In the genomic region with DNA sequence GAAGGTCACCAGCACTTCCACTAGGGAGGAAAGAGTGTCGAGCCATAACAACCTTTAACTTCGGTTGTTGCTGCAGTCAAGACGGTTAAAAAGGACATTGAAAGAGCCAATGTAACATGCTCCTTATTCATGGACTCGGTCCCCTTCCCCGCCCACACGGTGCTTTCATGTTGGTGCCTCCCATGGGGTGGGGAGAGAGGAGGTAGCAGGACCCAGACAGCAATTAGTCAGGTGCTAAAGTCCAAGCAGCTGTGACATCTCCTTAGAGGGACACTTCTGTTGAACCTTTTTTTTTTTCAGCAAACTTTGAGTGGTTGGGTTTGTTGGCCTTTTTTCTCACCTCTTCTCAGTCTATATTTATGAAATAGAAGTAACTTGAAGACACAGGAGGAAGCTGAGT, we compare ENCODE assay signal across 24 cellular contexts.
"Had no signal": no experiment of that assay in that cellular context is flagged by ENCODE, and none has a peak within 500 bp of the region (broad histone marks: within the 10 kb centered on the region; RNA-seq: fewer than 3 reads in every experiment).

No MANE protein-coding gene starts in this region.

- DNase-seq: cortex of kidney; effector memory CD8-positive, alpha-beta T cell; erythroblast; natural killer cell; occipital lobe; ovary; posterior cingulate gyrus; psoas muscle; right cardiac atrium; sigmoid colon; spleen; stimulated activated CD4-positive, alpha-beta T cell treated with anti-CD3 and anti-CD28 coated beads, Interleukin-4, amount 100 ng/mL, for 4 hours; stimulated activated naive CD8-positive, alpha-beta T cell treated with anti-CD3 and anti-CD28 coated beads, Interleukin-15, Interleukin-2, amounts not matched to agents 100 U/mL and 50 U/mL, for 24 hours; substantia nigra; testis; tibial artery had no signal

- ATAC-seq: effector memory CD8-positive, alpha-beta T cell; left lobe of liver; natural killer cell; psoas muscle; right cardiac atrium; stimulated activated naive CD8-positive, alpha-beta T cell treated with anti-CD3 and anti-CD28 coated beads, Interleukin-15, Interleukin-2, amounts not matched to agents 100 U/mL and 50 U/mL, for 24 hours had no signal

- H3K36me3 ChIP-seq: ovary, sigmoid colon, spleen, tibial artery had no signal

- H3K27ac ChIP-seq: ovary, psoas muscle, sigmoid colon, spleen, testis, tibial artery had no signal

- H3K4me3 ChIP-seq: lung, ovary, psoas muscle, sigmoid colon, spleen, testis, tibial artery had no signal

- H3K9me3 ChIP-seq: ovary, psoas muscle, sigmoid colon, testis had no signal

- H3K9me3 Mint-ChIP-seq: effector memory CD8-positive, alpha-beta T cell; stimulated activated memory B cell treated with anti-CD40 and anti-IgM and Interleukin-4, amounts not matched to agents 10 μg/mL and 1 μg/mL and 100 μg/mL, for 72 hours had no signal

- FAIRE-seq: endometrium, frontal cortex, keratinocyte had no signal

- H3K4me1 Mint-ChIP-seq: natural killer cell; stimulated activated memory B cell treated with anti-CD40 and anti-IgM and Interleukin-4, amounts not matched to agents 10 μg/mL and 1 μg/mL and 100 μg/mL, for 72 hours had no signal

- H3K27ac Mint-ChIP-seq: effector memory CD8-positive, alpha-beta T cell; memory B cell; natural killer cell; stimulated activated memory B cell treated with anti-CD40 and anti-IgM and Interleukin-4, amounts not matched to agents 10 μg/mL and 1 μg/mL and 100 μg/mL, for 72 hours; type B pancreatic cell had no signal

- H3K36me3 Mint-ChIP-seq: memory B cell; natural killer cell; stimulated activated memory B cell treated with anti-CD40 and anti-IgM and Interleukin-4, amounts not matched to agents 10 μg/mL and 1 μg/mL and 100 μg/mL, for 72 hours; type B pancreatic cell had no signal

- H3K27me3 ChIP-seq: ovary, sigmoid colon, testis, tibial artery had no signal

- H3K4me1 ChIP-seq: psoas muscle, sigmoid colon, spleen, testis, tibial artery had no signal

- H3K4me3 Mint-ChIP-seq: effector memory CD8-positive, alpha-beta T cell; memory B cell; natural killer cell; stimulated activated memory B cell treated with anti-CD40 and anti-IgM and Interleukin-4, amounts not matched to agents 10 μg/mL and 1 μg/mL and 100 μg/mL, for 72 hours; type B pancreatic cell had no signal
